Comparison of ENCODE assay signal across 10 cellular contexts in the genomic region with DNA sequence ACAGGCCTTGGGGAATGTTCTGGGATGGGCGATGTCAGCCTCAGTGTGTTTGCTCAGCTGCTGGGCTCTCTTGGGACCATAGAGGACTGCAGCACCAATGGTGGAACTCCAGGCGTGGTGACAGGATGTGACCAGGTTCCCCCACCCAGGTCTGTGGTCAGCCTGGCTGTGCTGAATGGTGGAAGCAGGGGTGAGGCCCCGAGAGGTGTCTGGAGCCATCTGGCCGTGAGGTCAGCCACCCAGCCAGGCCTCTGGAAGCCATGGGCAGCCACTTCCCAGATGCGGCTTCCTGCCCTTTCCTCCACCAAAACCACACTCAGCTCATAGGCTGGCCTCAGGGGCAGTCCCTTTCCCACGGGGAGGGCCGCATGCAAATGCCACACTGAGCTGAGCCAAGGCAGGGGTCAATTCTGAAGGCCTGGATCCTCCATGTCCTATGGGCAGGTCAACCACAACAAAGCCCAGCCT. TPM values are rescaled to one million over a fixed set of nuclear protein-coding genes. Genes with fewer than 3 reads are reported as not detected.
DNase-seq lines count a peak whose midpoint lies in the region; ATAC-seq and TF ChIP-seq lines count a peak whose summit lies in the region.
"Had no signal": no experiment of that assay in that cellular context is flagged by ENCODE, and none has a peak within 500 bp of the region (broad histone marks: within the 10 kb centered on the region; RNA-seq: fewer than 3 reads in every experiment).

No MANE protein-coding gene starts in this region.

- no peaks in the 10 kb centered on the region for H3K4me1 ChIP-seq in endodermal cell (ENCODE audit: control insufficient read depth, insufficient read depth, low read length)

- H3K9me3 Mint-ChIP-seq in endodermal cell, result no peaks in the 10 kb centered on the region

- peak; percentile 16 for ATAC-seq in stimulated activated naive CD8-positive, alpha-beta T cell treated with anti-CD3 and anti-CD28 coated beads, Interleukin-15, Interleukin-2, amounts not matched to agents 100 U/mL and 50 U/mL, for 24 hours

- WGBS in endodermal cell (ENCODE audit: insufficient coverage in 1 of 2, insufficient read length in 1 of 2), 2 experiments, result 87 to 93% methylated on average over 6 to 7 of the region's 7 CpGs

- no peak overlapping the region for H3K4me3 ChIP-seq in endodermal cell (ENCODE audit: low read length)

- peak; percentile 65 for DNase-seq in activated effector memory CD4-positive, alpha-beta T cell treated with anti-CD3 and anti-CD28 coated beads, Interleukin-2, amount 50 U/mL, for 16 hours
- no peak for DNase-seq in activated effector memory CD4-positive, alpha-beta T cell treated with Interleukin-2 at 50 U/mL for 16 hours
- DNase-seq in MV-4-11 (lab: John Stamatoyannopoulos, UW), result peak; percentile 92
- DNase-seq in endodermal cell, result peak; percentile 46
- peak; percentile 33 for DNase-seq in stimulated activated naive CD8-positive, alpha-beta T cell treated with anti-CD3 and anti-CD28 coated beads, Interleukin-15, Interleukin-2, amounts not matched to agents 100 U/mL and 50 U/mL, for 24 hours
- DNase-seq in COR-L47 (lab: John Stamatoyannopoulos, UW), result no peak
- DNase-seq in NCI-H2196 (lab: John Stamatoyannopoulos, UW; ENCODE audit: unreplicated experiment), result no peak
- no peak for DNase-seq in superior temporal gyrus (ENCODE audit: extremely low spot score)
- DNase-seq: SK-N-SH had no signal

- H3K27me3 ChIP-seq in endodermal cell (ENCODE audit: control insufficient read depth, insufficient read depth, low read length, poor library complexity, severe bottlenecking), result no peaks in the 10 kb centered on the region

- no peaks in the 10 kb centered on the region for H3K27me3 Mint-ChIP-seq in endodermal cell (ENCODE audit: insufficient read depth)

- peaks cover 12% of the 10 kb centered on the region for H3K36me3 Mint-ChIP-seq in endodermal cell (ENCODE audit: low read depth)

- no peak overlapping the region for H3K27ac Mint-ChIP-seq in endodermal cell

- H3K4me1 Mint-ChIP-seq in endodermal cell, result no peaks in the 10 kb centered on the region

- TF ChIP-seq CTCF in endodermal cell (conservative IDR thresholded peaks at IDR 0.05), result no peak

- no peak overlapping the region for H3K27ac ChIP-seq in endodermal cell (ENCODE audit: low read depth, low read length)
- H3K27ac ChIP-seq: C4-2B had no signal

- no peak overlapping the region for H3K4me3 Mint-ChIP-seq in endodermal cell

- peaks cover 9% of the 10 kb centered on the region for H3K36me3 ChIP-seq in endodermal cell (ENCODE audit: control insufficient read depth, insufficient read depth, low read length)

- no peaks in the 10 kb centered on the region for H3K9me3 ChIP-seq in endodermal cell (ENCODE audit: control insufficient read depth, low read length)
- H3K9me3 ChIP-seq: SK-N-SH had no signal

- no peak overlapping the region for H3K9ac ChIP-seq in endodermal cell (ENCODE audit: extremely low read depth, low read length, poor library complexity, severe bottlenecking)
- H3K9ac ChIP-seq: SK-N-SH had no signal

RNA-seq across cellular contexts. Expression of a gene that starts 7.8 kb away (rescaled TPM):
- 10 to 100 TPM; 33.3 to 53.4 TPM for total RNA-seq in endodermal cell
- polyA plus RNA-seq in endodermal cell (2013, experiment 1 of 2), result 29.3 TPM
- polyA plus RNA-seq in endodermal cell (2013, experiment 2 of 2), result 25.5 TPM

RNA-seq across cellular contexts. Expression of a gene that starts 8.0 kb away (rescaled TPM):
- 10 to 100 TPM; 37.7 to 42.8 TPM for total RNA-seq in endodermal cell
- polyA plus RNA-seq in endodermal cell (2013, experiment 1 of 2), result 28.5 TPM
- 25.0 TPM for polyA plus RNA-seq in endodermal cell (2013, experiment 2 of 2)

RNA-seq across cellular contexts. Expression of a gene that starts 16.5 kb away (rescaled TPM):
- 10 to 100 TPM; 11.1 to 36.8 TPM for total RNA-seq in endodermal cell
- polyA plus RNA-seq in endodermal cell (2013, experiment 1 of 2), result 20.4 TPM
- 18.1 TPM for polyA plus RNA-seq in endodermal cell (2013, experiment 2 of 2)

RNA-seq across cellular contexts. Expression of a gene that starts 40.5 kb away (rescaled TPM):
- total RNA-seq in endodermal cell, result 1 to 10 TPM; 1.1 to 1.9 TPM
- polyA plus RNA-seq in endodermal cell (2013, experiment 1 of 2), result 1.4 TPM
- polyA plus RNA-seq in endodermal cell (2013, experiment 2 of 2), result 1.1 TPM

Comparison
In these comparisons a context has a peak if more than half of its experiments do, and no peak if none do; other contexts are left out.
1. DNase-seq: peak in activated effector memory CD4-positive, alpha-beta T cell treated with anti-CD3 and anti-CD28 coated beads, Interleukin-2, amount 50 U/mL, for 16 hours (single experiment), MV-4-11 (single experiment), endodermal cell (single experiment) and stimulated activated naive CD8-positive, alpha-beta T cell treated with anti-CD3 and anti-CD28 coated beads, Interleukin-15, Interleukin-2, amounts not matched to agents 100 U/mL and 50 U/mL, for 24 hours (single experiment); none in activated effector memory CD4-positive, alpha-beta T cell treated with Interleukin-2 at 50 U/mL for 16 hours (single experiment), COR-L47 (single experiment), NCI-H2196 (single experiment) and superior temporal gyrus (single experiment).